ENCODE assay signal across 12 cellular contexts in genomic region chr4:4693258-4693657, GRCh38.
DNase-seq lines count a peak whose midpoint lies in the region; ATAC-seq, FAIRE-seq and TF ChIP-seq lines count a peak whose summit lies in the region.
"Had no signal": no experiment of that assay in that cellular context is flagged by ENCODE, and none has a peak within 500 bp of the region (broad histone marks: within the 10 kb centered on the region; RNA-seq: fewer than 3 reads in every experiment).

No MANE protein-coding gene starts in this region.

- TF ChIP-seq CTCF in GM13976 (IDR thresholded peaks at IDR 0.05; ENCODE audit: borderline replicate concordance, control extremely low read depth, extremely low read depth, insufficient read depth, missing control alignments), result no peak

- in situ Hi-C loops in GM13976 (cut with MboI; ENCODE audit: low sequenced_read_pairs, unreplicated experiment), result no loop called here

- ATAC-seq in GM21515 (IDR thresholded peaks at IDR 0.05; ENCODE audit: unreplicated experiment) (peak; percentile 38), esophagus mucosa (peak; percentile 49)

- TF ChIP-seq POLR2A in erythroblast (IDR thresholded peaks at IDR 0.05; ENCODE audit: low read length), result no peak

- DNase-seq in GM13976 (ENCODE audit: low spot score) (peak; percentile 42), HT1080 (ENCODE audit: low read depth) (peak; percentile 70), urothelium cell line (ENCODE audit: low spot score) (no peak), GOT3 (lab: John Stamatoyannopoulos, UW) (no peak), H4 (ENCODE audit: low spot score) (no peak), erythroblast (lab: John Stamatoyannopoulos, UW) (no peak)
- DNase-seq: activated CD4-positive, alpha-beta T cell treated with anti-CD3 and anti-CD28 coated beads, Interleukin-2, amount 10 ng/mL, durations not matched to agents 24 days and 14 days; head of caudate nucleus; nephron progenitor cell; transverse colon had no signal

- FAIRE-seq in urothelium cell line (lab: Jason Lieb, UNC), result no peak

Comparison
In these comparisons a context has a peak if more than half of its experiments do, and no peak if none do; other contexts are left out.
1. DNase-seq: peak in GM13976 (single experiment) and HT1080 (single experiment); none in urothelium cell line (single experiment), GOT3 (single experiment), H4 (single experiment) and erythroblast (0 of 2).